Comparison of ENCODE assay signal across 2 cellular contexts in the genomic region with DNA sequence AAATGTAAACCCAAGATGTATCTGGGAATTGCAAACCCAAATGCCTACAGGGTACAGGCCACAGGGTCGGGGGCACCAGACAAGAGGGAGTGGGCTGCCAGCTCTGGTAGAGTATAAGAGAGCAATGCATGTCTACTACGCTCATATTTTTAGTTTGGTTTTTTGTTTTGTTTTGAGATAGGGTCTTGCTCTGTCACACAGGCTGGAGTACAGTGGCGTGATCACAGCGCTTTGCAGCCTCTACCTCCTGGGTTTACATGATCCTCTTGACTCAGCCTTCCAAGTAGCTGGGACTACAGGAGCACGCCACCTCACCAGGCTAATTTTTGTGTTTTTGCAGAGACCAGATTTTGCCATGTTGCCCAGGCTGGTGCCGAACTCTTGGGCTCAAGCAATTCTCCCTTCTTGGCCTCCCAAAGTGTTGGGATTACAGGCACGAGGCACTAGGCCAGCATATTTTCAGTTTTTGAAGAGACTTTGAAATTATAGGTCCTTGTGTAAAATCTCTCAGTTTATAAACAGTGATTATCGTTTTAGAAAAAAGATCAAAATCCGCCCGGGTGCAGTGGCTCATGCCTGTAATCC.
TF ChIP-seq lines count a peak whose summit lies in the region.

No MANE protein-coding gene starts in this region.

TF ChIP-seq in GM23338, 12 proteins besides CTCF, POLR2A, EP300 and RAD21:
- no peak for TF ChIP-seq EZH2phosphoT487 (IDR thresholded peaks at IDR 0.05; ENCODE audit: unreplicated experiment)
- TF ChIP-seq, protein P1, sequence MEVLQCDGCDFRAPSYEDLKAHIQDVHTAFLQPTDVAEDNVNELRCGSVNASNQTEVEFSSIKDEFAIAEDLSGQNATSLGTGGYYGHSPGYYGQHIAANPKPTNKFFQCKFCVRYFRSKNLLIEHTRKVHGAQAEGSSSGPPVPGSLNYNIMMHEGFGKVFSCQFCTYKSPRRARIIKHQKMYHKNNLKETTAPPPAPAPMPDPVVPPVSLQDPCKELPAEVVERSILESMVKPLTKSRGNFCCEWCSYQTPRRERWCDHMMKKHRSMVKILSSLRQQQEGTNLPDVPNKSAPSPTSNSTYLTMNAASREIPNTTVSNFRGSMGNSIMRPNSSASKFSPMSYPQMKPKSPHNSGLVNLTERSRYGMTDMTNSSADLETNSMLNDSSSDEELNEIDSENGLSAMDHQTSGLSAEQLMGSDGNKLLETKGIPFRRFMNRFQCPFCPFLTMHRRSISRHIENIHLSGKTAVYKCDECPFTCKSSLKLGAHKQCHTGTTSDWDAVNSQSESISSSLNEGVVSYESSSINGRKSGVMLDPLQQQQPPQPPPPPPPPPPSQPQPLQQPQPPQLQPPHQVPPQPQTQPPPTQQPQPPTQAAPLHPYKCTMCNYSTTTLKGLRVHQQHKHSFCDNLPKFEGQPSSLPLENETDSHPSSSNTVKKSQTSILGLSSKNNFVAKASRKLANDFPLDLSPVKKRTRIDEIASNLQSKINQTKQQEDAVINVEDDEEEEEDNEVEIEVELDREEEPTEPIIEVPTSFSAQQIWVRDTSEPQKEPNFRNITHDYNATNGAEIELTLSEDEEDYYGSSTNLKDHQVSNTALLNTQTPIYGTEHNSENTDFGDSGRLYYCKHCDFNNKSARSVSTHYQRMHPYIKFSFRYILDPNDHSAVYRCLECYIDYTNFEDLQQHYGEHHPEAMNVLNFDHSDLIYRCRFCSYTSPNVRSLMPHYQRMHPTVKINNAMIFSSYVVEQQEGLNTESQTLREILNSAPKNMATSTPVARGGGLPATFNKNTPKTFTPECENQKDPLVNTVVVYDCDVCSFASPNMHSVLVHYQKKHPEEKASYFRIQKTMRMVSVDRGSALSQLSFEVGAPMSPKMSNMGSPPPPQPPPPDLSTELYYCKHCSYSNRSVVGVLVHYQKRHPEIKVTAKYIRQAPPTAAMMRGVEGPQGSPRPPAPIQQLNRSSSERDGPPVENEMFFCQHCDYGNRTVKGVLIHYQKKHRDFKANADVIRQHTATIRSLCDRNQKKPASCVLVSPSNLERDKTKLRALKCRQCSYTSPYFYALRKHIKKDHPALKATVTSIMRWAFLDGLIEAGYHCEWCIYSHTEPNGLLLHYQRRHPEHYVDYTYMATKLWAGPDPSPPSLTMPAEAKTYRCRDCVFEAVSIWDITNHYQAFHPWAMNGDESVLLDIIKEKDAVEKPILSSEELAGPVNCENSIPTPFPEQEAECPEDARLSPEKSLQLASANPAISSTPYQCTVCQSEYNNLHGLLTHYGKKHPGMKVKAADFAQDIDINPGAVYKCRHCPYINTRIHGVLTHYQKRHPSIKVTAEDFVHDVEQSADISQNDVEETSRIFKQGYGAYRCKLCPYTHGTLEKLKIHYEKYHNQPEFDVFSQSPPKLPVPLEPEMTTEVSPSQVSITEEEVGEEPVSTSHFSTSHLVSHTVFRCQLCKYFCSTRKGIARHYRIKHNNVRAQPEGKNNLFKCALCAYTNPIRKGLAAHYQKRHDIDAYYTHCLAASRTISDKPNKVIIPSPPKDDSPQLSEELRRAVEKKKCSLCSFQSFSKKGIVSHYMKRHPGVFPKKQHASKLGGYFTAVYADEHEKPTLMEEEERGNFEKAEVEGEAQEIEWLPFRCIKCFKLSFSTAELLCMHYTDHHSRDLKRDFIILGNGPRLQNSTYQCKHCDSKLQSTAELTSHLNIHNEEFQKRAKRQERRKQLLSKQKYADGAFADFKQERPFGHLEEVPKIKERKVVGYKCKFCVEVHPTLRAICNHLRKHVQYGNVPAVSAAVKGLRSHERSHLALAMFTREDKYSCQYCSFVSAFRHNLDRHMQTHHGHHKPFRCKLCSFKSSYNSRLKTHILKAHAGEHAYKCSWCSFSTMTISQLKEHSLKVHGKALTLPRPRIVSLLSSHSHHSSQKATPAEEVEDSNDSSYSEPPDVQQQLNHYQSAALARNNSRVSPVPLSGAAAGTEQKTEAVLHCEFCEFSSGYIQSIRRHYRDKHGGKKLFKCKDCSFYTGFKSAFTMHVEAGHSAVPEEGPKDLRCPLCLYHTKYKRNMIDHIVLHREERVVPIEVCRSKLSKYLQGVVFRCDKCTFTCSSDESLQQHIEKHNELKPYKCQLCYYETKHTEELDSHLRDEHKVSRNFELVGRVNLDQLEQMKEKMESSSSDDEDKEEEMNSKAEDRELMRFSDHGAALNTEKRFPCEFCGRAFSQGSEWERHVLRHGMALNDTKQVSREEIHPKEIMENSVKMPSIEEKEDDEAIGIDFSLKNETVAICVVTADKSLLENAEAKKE (CRISPR knock-in tag; IDR thresholded peaks at IDR 0.05), result no peak
TF ChIP-seq in GM23338: peak in this region for 0.

TF ChIP-seq in GM12878, 131 proteins besides CTCF, POLR2A, EP300 and RAD21:
- TF ChIP-seq ZZZ3 (IDR thresholded peaks at IDR 0.05; ENCODE audit: control insufficient read depth, insufficient read length, low read depth) (no peak), LARP7 (IDR thresholded peaks at IDR 0.05) (no peak), MTA2 (IDR thresholded peaks at IDR 0.05; ENCODE audit: low read depth) (no peak), IRF4 (IDR thresholded peaks at IDR 0.05; ENCODE audit: low read depth, low read length) (no peak), ATF7 (IDR thresholded peaks at IDR 0.05; ENCODE audit: low read depth) (no peak), FOXK2 (IDR thresholded peaks at IDR 0.05) (no peak), DPF2 (IDR thresholded peaks at IDR 0.05) (no peak), JUNB (IDR thresholded peaks at IDR 0.05) (no peak)
- TF ChIP-seq, protein P2, sequence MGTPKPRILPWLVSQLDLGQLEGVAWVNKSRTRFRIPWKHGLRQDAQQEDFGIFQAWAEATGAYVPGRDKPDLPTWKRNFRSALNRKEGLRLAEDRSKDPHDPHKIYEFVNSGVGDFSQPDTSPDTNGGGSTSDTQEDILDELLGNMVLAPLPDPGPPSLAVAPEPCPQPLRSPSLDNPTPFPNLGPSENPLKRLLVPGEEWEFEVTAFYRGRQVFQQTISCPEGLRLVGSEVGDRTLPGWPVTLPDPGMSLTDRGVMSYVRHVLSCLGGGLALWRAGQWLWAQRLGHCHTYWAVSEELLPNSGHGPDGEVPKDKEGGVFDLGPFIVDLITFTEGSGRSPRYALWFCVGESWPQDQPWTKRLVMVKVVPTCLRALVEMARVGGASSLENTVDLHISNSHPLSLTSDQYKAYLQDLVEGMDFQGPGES (IDR thresholded peaks at IDR 0.05), result no peak
- TF ChIP-seq, protein P3, sequence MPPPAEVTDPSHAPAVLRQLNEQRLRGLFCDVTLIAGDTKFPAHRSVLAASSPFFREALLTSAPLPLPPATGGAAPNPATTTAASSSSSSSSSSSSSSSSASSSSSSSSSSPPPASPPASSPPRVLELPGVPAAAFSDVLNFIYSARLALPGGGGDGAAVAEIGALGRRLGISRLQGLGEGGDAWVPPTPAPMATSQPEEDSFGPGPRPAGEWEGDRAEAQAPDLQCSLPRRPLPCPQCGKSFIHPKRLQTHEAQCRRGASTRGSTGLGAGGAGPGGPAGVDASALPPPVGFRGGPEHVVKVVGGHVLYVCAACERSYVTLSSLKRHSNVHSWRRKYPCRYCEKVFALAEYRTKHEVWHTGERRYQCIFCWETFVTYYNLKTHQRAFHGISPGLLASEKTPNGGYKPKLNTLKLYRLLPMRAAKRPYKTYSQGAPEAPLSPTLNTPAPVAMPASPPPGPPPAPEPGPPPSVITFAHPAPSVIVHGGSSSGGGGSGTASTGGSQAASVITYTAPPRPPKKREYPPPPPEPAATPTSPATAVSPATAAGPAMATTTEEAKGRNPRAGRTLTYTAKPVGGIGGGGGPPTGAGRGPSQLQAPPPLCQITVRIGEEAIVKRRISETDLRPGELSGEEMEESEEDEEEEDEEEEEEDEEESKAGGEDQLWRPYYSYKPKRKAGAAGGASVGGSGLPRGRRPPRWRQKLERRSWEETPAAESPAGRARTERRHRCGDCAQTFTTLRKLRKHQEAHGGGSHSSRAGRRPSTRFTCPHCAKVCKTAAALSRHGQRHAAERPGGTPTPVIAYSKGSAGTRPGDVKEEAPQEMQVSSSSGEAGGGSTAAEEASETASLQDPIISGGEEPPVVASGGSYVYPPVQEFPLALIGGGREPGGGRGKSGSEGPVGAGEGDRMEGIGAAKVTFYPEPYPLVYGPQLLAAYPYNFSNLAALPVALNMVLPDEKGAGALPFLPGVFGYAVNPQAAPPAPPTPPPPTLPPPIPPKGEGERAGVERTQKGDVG (CRISPR knock-in tag; IDR thresholded peaks at IDR 0.05), result no peak
- TF ChIP-seq, protein P4, sequence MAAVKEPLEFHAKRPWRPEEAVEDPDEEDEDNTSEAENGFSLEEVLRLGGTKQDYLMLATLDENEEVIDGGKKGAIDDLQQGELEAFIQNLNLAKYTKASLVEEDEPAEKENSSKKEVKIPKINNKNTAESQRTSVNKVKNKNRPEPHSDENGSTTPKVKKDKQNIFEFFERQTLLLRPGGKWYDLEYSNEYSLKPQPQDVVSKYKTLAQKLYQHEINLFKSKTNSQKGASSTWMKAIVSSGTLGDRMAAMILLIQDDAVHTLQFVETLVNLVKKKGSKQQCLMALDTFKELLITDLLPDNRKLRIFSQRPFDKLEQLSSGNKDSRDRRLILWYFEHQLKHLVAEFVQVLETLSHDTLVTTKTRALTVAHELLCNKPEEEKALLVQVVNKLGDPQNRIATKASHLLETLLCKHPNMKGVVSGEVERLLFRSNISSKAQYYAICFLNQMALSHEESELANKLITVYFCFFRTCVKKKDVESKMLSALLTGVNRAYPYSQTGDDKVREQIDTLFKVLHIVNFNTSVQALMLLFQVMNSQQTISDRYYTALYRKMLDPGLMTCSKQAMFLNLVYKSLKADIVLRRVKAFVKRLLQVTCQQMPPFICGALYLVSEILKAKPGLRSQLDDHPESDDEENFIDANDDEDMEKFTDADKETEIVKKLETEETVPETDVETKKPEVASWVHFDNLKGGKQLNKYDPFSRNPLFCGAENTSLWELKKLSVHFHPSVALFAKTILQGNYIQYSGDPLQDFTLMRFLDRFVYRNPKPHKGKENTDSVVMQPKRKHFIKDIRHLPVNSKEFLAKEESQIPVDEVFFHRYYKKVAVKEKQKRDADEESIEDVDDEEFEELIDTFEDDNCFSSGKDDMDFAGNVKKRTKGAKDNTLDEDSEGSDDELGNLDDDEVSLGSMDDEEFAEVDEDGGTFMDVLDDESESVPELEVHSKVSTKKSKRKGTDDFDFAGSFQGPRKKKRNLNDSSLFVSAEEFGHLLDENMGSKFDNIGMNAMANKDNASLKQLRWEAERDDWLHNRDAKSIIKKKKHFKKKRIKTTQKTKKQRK (IDR thresholded peaks at IDR 0.05; ENCODE audit: low read depth, low read length), result no peak
